In the genomic region with DNA sequence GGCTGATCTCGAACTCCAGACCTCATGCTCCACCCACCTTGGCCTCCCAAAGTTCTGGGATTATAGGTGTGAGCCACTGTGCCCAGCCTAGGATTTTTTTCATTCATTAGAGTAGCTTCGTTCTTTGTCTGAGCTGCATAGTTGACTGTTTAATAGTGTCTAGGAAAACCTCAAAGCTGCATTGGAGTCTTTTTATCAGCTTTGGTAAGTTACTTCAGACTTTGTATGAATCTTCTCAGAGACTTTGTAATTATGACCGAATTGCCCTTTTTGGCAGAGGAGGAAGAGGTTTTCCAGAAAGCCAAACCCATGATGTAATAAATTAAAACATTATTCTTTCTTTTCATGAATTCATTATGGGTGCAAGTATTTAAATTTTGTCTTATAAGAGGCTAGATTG, we compare ENCODE assay signal across 17 cellular contexts. TPM values are rescaled to one million over a fixed set of nuclear protein-coding genes. Genes with fewer than 3 reads are reported as not detected.
DNase-seq lines count a peak whose midpoint lies in the region; ATAC-seq, FAIRE-seq and TF ChIP-seq lines count a peak whose summit lies in the region.
"Had no signal": no experiment of that assay in that cellular context is flagged by ENCODE, and none has a peak within 500 bp of the region (broad histone marks: within the 10 kb centered on the region; RNA-seq: fewer than 3 reads in every experiment).

No MANE protein-coding gene starts in this region.

- TF ChIP-seq RAD21 in A549 (conservative IDR thresholded peaks at IDR 0.05 in 1 of 2, IDR thresholded peaks at IDR 0.05 in 1 of 2) = no peak

- H3K36me3 Mint-ChIP-seq in activated CD4-positive, alpha-beta memory T cell treated with anti-CD3 and anti-CD28 coated beads for 36 hours = peaks cover 6% of the 10 kb centered on the region
- peaks cover under 1% of the 10 kb centered on the region for H3K36me3 Mint-ChIP-seq in endothelial cell (ENCODE audit: low read depth, unreplicated experiment)

- H3K4me1 Mint-ChIP-seq in activated CD4-positive, alpha-beta memory T cell treated with anti-CD3 and anti-CD28 coated beads for 36 hours (ENCODE audit: low read depth) = peaks cover 24% of the 10 kb centered on the region
- H3K4me1 Mint-ChIP-seq in endothelial cell (ENCODE audit: unreplicated experiment) = peaks cover 4% of the 10 kb centered on the region

- no peak overlapping the region for H3K27ac Mint-ChIP-seq in activated CD4-positive, alpha-beta memory T cell treated with anti-CD3 and anti-CD28 coated beads for 36 hours
- no peak overlapping the region for H3K27ac Mint-ChIP-seq in endothelial cell (ENCODE audit: unreplicated experiment)
- H3K27ac Mint-ChIP-seq: activated CD8-positive, alpha-beta memory T cell treated with anti-CD3 and anti-CD28 coated beads, Interleukin-2, amount 10 ng/mL, durations not matched to agents 7 days and 5 days had no signal

- peak overlapping the region in 1 of 2 experiments; percentile 42; a peak in 2 of 6 replicates for H3K27ac ChIP-seq in A549
- H3K27ac ChIP-seq: hepatocyte, parathyroid adenoma had no signal

- TF ChIP-seq EP300 in A549 (IDR thresholded peaks at IDR 0.05) = no peak

- POLR2A ChIA-PET in A549 (lab: Yijun Ruan, JAX) = interaction anchor here (1.5 kb wide), 1 partner anchor 93 kb away, joined by 3 read pairs; no protein-coding TSS in a partner anchor
- POLR2A ChIA-PET in activated CD4-positive, alpha-beta memory T cell treated with anti-CD3 and anti-CD28 coated beads for 36 hours (lab: Charles Lee) = interaction anchor here (0.6 kb wide), 1 partner anchor 592 kb away, joined by 4 read pairs; no protein-coding TSS in a partner anchor

- TF ChIP-seq POLR2A in A549 (IDR thresholded peaks at IDR 0.05; ENCODE audit: low read length) = no peak

- no peaks in the 10 kb centered on the region for H3K27me3 Mint-ChIP-seq in activated CD4-positive, alpha-beta memory T cell treated with anti-CD3 and anti-CD28 coated beads for 36 hours
- peaks cover 4% of the 10 kb centered on the region for H3K27me3 Mint-ChIP-seq in endothelial cell (ENCODE audit: unreplicated experiment)
- H3K27me3 Mint-ChIP-seq: activated CD8-positive, alpha-beta memory T cell treated with anti-CD3 and anti-CD28 coated beads, Interleukin-2, amount 10 ng/mL, durations not matched to agents 7 days and 5 days had no signal

- FAIRE-seq in A549 (lab: Jason Lieb, UNC) = no peak

- no peaks in the 10 kb centered on the region for H3K9me3 Mint-ChIP-seq in activated CD4-positive, alpha-beta memory T cell treated with anti-CD3 and anti-CD28 coated beads for 36 hours
- no peaks in the 10 kb centered on the region for H3K9me3 Mint-ChIP-seq in endothelial cell (ENCODE audit: unreplicated experiment)

- TF ChIP-seq CTCF in A549 (IDR thresholded peaks at IDR 0.05) = no peak
- no peak for TF ChIP-seq CTCF in choroid plexus epithelial cell (conservative IDR thresholded peaks at IDR 0.05; ENCODE audit: low read depth, low read length)
- TF ChIP-seq CTCF in endothelial cell (IDR thresholded peaks at IDR 0.05; ENCODE audit: unreplicated experiment) = no peak

- H3K9me3 ChIP-seq in A549 = no peaks in the 10 kb centered on the region
- H3K9me3 ChIP-seq: MG63 had no signal

- H3K4me3 Mint-ChIP-seq in activated CD4-positive, alpha-beta memory T cell treated with anti-CD3 and anti-CD28 coated beads for 36 hours = no peak overlapping the region
- no peak overlapping the region for H3K4me3 Mint-ChIP-seq in endothelial cell (ENCODE audit: unreplicated experiment)
- H3K4me3 Mint-ChIP-seq: activated CD8-positive, alpha-beta memory T cell treated with anti-CD3 and anti-CD28 coated beads, Interleukin-2, amount 10 ng/mL, durations not matched to agents 7 days and 5 days had no signal

- ATAC-seq in A549 = no peak
- no peak for ATAC-seq in GM21526 (IDR thresholded peaks at IDR 0.05; ENCODE audit: low FRiP score, unreplicated experiment)
- ATAC-seq: activated CD8-positive, alpha-beta memory T cell treated with anti-CD3 and anti-CD28 coated beads, Interleukin-2, amount 10 ng/mL, durations not matched to agents 7 days and 5 days had no signal

- H3K4me1 ChIP-seq in A549 = peaks cover 24% of the 10 kb centered on the region; the same call in 2 of the 3 replicates
- H3K4me1 ChIP-seq: parathyroid adenoma had no signal

- CTCF ChIA-PET in A549 (lab: Yijun Ruan, JAX) = interaction anchor here (3.1 kb wide), 1 partner anchor 105 kb away, joined by 17 read pairs; no protein-coding TSS in a partner anchor
- CTCF ChIA-PET in activated CD4-positive, alpha-beta memory T cell treated with anti-CD3 and anti-CD28 coated beads for 36 hours (lab: Charles Lee) = interaction anchor here (0.5 kb wide), 1 partner anchor 10 kb away, joined by 5 read pairs; no protein-coding TSS in a partner anchor

- 0 out of 3 replicates have a peak overlapping the region, but pooled peaks have one; percentile 4 for H3K4me3 ChIP-seq in A549
- H3K4me3 ChIP-seq in choroid plexus epithelial cell (ENCODE audit: low read depth, low read length) = peak overlapping the region; percentile 65
- H3K4me3 ChIP-seq: hepatocyte had no signal

- H3K4me2 ChIP-seq in A549 = peak overlapping the region; percentile 87

- DNase-seq in A549 (ENCODE audit: low read depth in 1 of 2, low spot score in 1 of 2) (no peak), LHCN-M2 (ENCODE audit: low read depth) (peak; percentile 54), choroid plexus epithelial cell (ENCODE audit: low read depth) (no peak), non-pigmented ciliary epithelial cell (ENCODE audit: low read depth) (peak; percentile 18), HuH-7.5 (ENCODE audit: low spot score) (no peak), endothelial cell (ENCODE audit: low spot score) (no peak)
- no peak for DNase-seq in activated CD4-positive, alpha-beta memory T cell treated with anti-CD3 and anti-CD28 coated beads for 36 hours
- DNase-seq: activated CD4-positive, CD25-positive, alpha-beta regulatory T cell; activated CD8-positive, alpha-beta memory T cell treated with anti-CD3 and anti-CD28 coated beads, Interleukin-2, amount 10 ng/mL, durations not matched to agents 7 days and 5 days; MG63; NCI-H187 treated with DMSO at 0.1 percent for 48 hours; NCI-H446 treated with DMSO at 0.1 percent for 48 hours; T-helper 1 cell had no signal

- 71% methylated on average over 3 of the region's 3 CpGs for WGBS in A549 (ENCODE audit: missing lambda C conversion rate)

- intact Hi-C loops in activated CD4-positive, alpha-beta memory T cell treated with anti-CD3 and anti-CD28 coated beads for 36 hours (cut with micrococcal nuclease) = no loop called here

TF ChIP-seq in A549, 52 proteins besides CTCF, POLR2A, EP300 and RAD21 (continues in another document):
- no peak for TF ChIP-seq ZNF302 (CRISPR knock-in tag; IDR thresholded peaks at IDR 0.05)
- TF ChIP-seq KDM5A (IDR thresholded peaks at IDR 0.05) = no peak
- TF ChIP-seq, protein P1, sequence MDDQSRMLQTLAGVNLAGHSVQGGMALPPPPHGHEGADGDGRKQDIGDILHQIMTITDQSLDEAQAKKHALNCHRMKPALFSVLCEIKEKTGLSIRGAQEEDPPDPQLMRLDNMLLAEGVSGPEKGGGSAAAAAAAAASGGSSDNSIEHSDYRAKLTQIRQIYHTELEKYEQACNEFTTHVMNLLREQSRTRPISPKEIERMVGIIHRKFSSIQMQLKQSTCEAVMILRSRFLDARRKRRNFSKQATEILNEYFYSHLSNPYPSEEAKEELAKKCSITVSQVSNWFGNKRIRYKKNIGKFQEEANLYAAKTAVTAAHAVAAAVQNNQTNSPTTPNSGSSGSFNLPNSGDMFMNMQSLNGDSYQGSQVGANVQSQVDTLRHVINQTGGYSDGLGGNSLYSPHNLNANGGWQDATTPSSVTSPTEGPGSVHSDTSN (IDR thresholded peaks at IDR 0.05) = no peak
- TF ChIP-seq EHF (CRISPR knock-in tag; IDR thresholded peaks at IDR 0.05) = no peak
- TF ChIP-seq, protein P2, sequence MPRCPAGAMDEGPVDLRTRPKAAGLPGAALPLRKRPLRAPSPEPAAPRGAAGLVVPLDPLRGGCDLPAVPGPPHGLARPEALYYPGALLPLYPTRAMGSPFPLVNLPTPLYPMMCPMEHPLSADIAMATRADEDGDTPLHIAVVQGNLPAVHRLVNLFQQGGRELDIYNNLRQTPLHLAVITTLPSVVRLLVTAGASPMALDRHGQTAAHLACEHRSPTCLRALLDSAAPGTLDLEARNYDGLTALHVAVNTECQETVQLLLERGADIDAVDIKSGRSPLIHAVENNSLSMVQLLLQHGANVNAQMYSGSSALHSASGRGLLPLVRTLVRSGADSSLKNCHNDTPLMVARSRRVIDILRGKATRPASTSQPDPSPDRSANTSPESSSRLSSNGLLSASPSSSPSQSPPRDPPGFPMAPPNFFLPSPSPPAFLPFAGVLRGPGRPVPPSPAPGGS (IDR thresholded peaks at IDR 0.05) = no peak

RNA-seq across cellular contexts. Expression of a gene that starts 5.1 kb away (rescaled TPM):
- polyA plus RNA-seq in A549 (2011; rRNA removed) = 18.5 and 30.0 TPM in 2 replicates
- 6.6 and 6.9 TPM in 2 replicates for polyA plus RNA-seq in A549 (2012; cell fraction: cytosol; rRNA removed)
- polyA plus RNA-seq in A549 (2012; cell fraction: nucleus; rRNA removed) = 3.0 and 4.9 TPM in 2 replicates
- 48.8 to 62.6 TPM (median 49.0 TPM) in 3 replicates for polyA plus RNA-seq in A549 (2017; fragmentation: RNase III; extraction: RNeasy Plus Mini Kit Qiagen cat#74134 plus additional on column Dnase treatment)
- 6.4 and 15.0 TPM in 2 replicates for polyA minus RNA-seq in A549 (2011; rRNA and poly(A)+ RNA removed)
- total RNA-seq in LHCN-M2 (2014; rRNA removed) = 229 and 269 TPM in 2 replicates
- 130 TPM for polyA plus RNA-seq in LHCN-M2 (2012)
- 10 to 100 TPM in 1 of 2 experiments, 1 to 10 TPM in 1; 9.1 to 10.8 TPM for total RNA-seq in activated CD4-positive, alpha-beta memory T cell treated with anti-CD3 and anti-CD28 coated beads for 36 hours
- total RNA-seq in endothelial cell (ENCODE audit: unreplicated experiment) = 22.1 TPM

RNA-seq across cellular contexts. Expression of a gene that starts 31.0 kb away (rescaled TPM):
- polyA plus RNA-seq in A549 (2011; rRNA removed) (126 and 183 TPM in 2 replicates), A549 (2017; fragmentation: RNase III; extraction: RNeasy Plus Mini Kit Qiagen cat#74134 plus additional on column Dnase treatment) (126 to 131 TPM (median 128 TPM) in 3 replicates)
- polyA plus RNA-seq in A549 (2012; cell fraction: cytosol; rRNA removed) = 54.5 and 73.6 TPM in 2 replicates
- polyA plus RNA-seq in A549 (2012; cell fraction: nucleus; rRNA removed) = 92.2 and 112 TPM in 2 replicates
- polyA minus RNA-seq in A549 (2011; rRNA and poly(A)+ RNA removed) = 127 and 185 TPM in 2 replicates
- total RNA-seq in LHCN-M2 (2014; rRNA removed) (92.9 and 105 TPM in 2 replicates), endothelial cell (ENCODE audit: unreplicated experiment) (148 TPM)
- polyA plus RNA-seq in LHCN-M2 (2012) = 55.3 TPM
- total RNA-seq in activated CD4-positive, alpha-beta memory T cell treated with anti-CD3 and anti-CD28 coated beads for 36 hours = 100 to 1,000 TPM; 204 to 220 TPM

RNA-seq across cellular contexts. Expression of a gene that starts 35.9 kb away (rescaled TPM):
- polyA plus RNA-seq in A549 (2011; rRNA removed) = not detected in 2 replicates
- polyA plus RNA-seq in A549 (2012; cell fraction: cytosol; rRNA removed) = not detected in 2 replicates
- polyA plus RNA-seq in A549 (2012; cell fraction: nucleus; rRNA removed) = not detected in 2 replicates
- polyA plus RNA-seq in A549 (2017; fragmentation: RNase III; extraction: RNeasy Plus Mini Kit Qiagen cat#74134 plus additional on column Dnase treatment) = 0.04 to 0.07 TPM (median 0.06 TPM) in 3 replicates
- not detected in 2 replicates for polyA minus RNA-seq in A549 (2011; rRNA and poly(A)+ RNA removed)
- 1.5 and 1.7 TPM in 2 replicates for total RNA-seq in LHCN-M2 (2014; rRNA removed)
- 0.81 TPM for polyA plus RNA-seq in LHCN-M2 (2012)
- total RNA-seq in activated CD4-positive, alpha-beta memory T cell treated with anti-CD3 and anti-CD28 coated beads for 36 hours = under 1 TPM in 1 of 2 experiments, not detected in 1; 0.17 TPM
- 2.9 TPM for total RNA-seq in endothelial cell (ENCODE audit: unreplicated experiment)
- total RNA-seq: OCI-LY7 had no signal

Comparison
In these comparisons a context has a peak if more than half of its experiments do, and no peak if none do; other contexts are left out.
1. DNase-seq: peak in LHCN-M2 (single experiment) and non-pigmented ciliary epithelial cell (single experiment); none in A549 (0 of 2), choroid plexus epithelial cell (single experiment), activated CD4-positive, alpha-beta memory T cell treated with anti-CD3 and anti-CD28 coated beads for 36 hours (single experiment), HuH-7.5 (single experiment) and endothelial cell (single experiment).